ENCODE assay signal across 12 cellular contexts in genomic region chr17:45364531-45365390, GRCh38. TPM values are rescaled to one million over a fixed set of nuclear protein-coding genes. Genes with fewer than 3 reads are reported as not detected.
A peak's percentile ranks its signal among the peaks of the same experiment; 100 is the strongest.
DNase-seq lines count a peak whose midpoint lies in the region; ATAC-seq, FAIRE-seq and TF ChIP-seq lines count a peak whose summit lies in the region.
"Had no signal": no experiment of that assay in that cellular context is flagged by ENCODE, and none has a peak within 500 bp of the region (broad histone marks: within the 10 kb centered on the region; RNA-seq: fewer than 3 reads in every experiment).

No MANE protein-coding gene starts in this region.

- 86% methylated on average over 17 of the region's 17 CpGs for WGBS in A549 (ENCODE audit: missing lambda C conversion rate)

- H3K36me3 ChIP-seq in Panc1 (ENCODE audit: control insufficient read depth, insufficient read depth, low read length) (no peaks in the 10 kb centered on the region), iPS-15b (ENCODE audit: control insufficient read depth, insufficient read depth, low read length) (no peaks in the 10 kb centered on the region)

- peak overlapping the region; percentile 76 for H3K9ac ChIP-seq in iPS-15b (ENCODE audit: low read depth, low read length)

- no peak overlapping the region for H3K4me2 ChIP-seq in A549

- BruUV-seq in Panc1 (replicated peaks; lab: Mats Ljungman, UMichigan), result no TSS peak

- no peak overlapping the region for H3K4me3 ChIP-seq in A549
- H3K4me3 ChIP-seq in Panc1 (ENCODE audit: low read depth in 2 of 2, low read length in 2 of 2), result no peak overlapping the region
- peak overlapping the region; percentile 8 for H3K4me3 ChIP-seq in iPS-15b (ENCODE audit: low read depth, low read length)
- H3K4me3 ChIP-seq: psoas muscle had no signal

- intact Hi-C loops in Panc1 (cut with micrococcal nuclease; ENCODE audit: unreplicated experiment), result no loop called here

- in situ Hi-C loops in Panc1 (cut with HindIII; ENCODE audit: low pct_unique_long_range_greater_than_20kb, low sequenced_read_pairs), result no loop called here

- TF ChIP-seq POLR2A in A549 (IDR thresholded peaks at IDR 0.05; ENCODE audit: low read length), result no peak

- POLR2A ChIA-PET in A549 (lab: Yijun Ruan, JAX) (interaction anchor here (0.9 to 1.0 kb wide), 3 partner anchors 24 to 53 kb away, joined by 3 to 4 read pairs (median 4); no protein-coding TSS in a partner anchor), Panc1 (lab: Charles Lee) (no interaction called here)

- TF ChIP-seq CTCF in A549 (IDR thresholded peaks at IDR 0.05), result no peak
- TF ChIP-seq CTCF in Panc1 (IDR thresholded peaks at IDR 0.05), result no peak

- H3K9me3 ChIP-seq in A549 (no peaks in the 10 kb centered on the region), Panc1 (ENCODE audit: control insufficient read depth, insufficient read depth, low read depth, low read length) (no peaks in the 10 kb centered on the region), iPS-15b (ENCODE audit: control insufficient read depth, insufficient read depth, low read length) (no peaks in the 10 kb centered on the region)
- H3K9me3 ChIP-seq: psoas muscle had no signal

- H3K27ac ChIP-seq in A549 (peak overlapping the region; percentile 55 to 82; a peak in 5 of 6 replicates), Panc1 (ENCODE audit: low read length) (peak overlapping the region; percentile 81)

- H3K27me3 ChIP-seq in Panc1 (ENCODE audit: control insufficient read depth, insufficient read depth, low read length) (no peaks in the 10 kb centered on the region), iPS-15b (ENCODE audit: control insufficient read depth, insufficient read depth, low read length) (no peaks in the 10 kb centered on the region)

- peak; percentile 72 to 78; a peak in 5 of 6 replicates for ATAC-seq in A549
- ATAC-seq in Panc1, result peak; percentile 52

- FAIRE-seq in A549 (lab: Jason Lieb, UNC) (no peak), GM19239 (lab: Jason Lieb, UNC) (peak; percentile 91)
- FAIRE-seq: HTR-8/SVneo had no signal

- no peak for TF ChIP-seq EP300 in A549 (IDR thresholded peaks at IDR 0.05)

- DNase-seq in A549 (ENCODE audit: low read depth in 1 of 2, low spot score in 1 of 2), result peak in 1 of 2 experiments; percentile 44
- DNase-seq in GM19239 (ENCODE audit: insufficient read length, low spot score), result peak; percentile 30
- DNase-seq in Panc1 (ENCODE audit: low read depth, low spot score), result no peak
- no peak for DNase-seq in activated CD4-positive, alpha-beta T cell treated with anti-CD3 and anti-CD28 coated beads, Interleukin-2, amount 50 U/mL, for 48 hours
- DNase-seq in HUDEP-2 (lab: John Stamatoyannopoulos, UW; ENCODE audit: unreplicated experiment in 76 of 76), result no peak
- DNase-seq in A172 (ENCODE audit: low spot score), result no peak
- no peak for DNase-seq in GF-D8 (lab: John Stamatoyannopoulos, UW)
- DNase-seq: immature natural killer cell, psoas muscle, SHP77 had no signal

- no peak for TF ChIP-seq RAD21 in A549 (conservative IDR thresholded peaks at IDR 0.05 in 1 of 2, IDR thresholded peaks at IDR 0.05 in 1 of 2)

- CTCF ChIA-PET in A549 (lab: Yijun Ruan, JAX) (interaction anchor here (1.1 to 18.2 kb wide), 8 partner anchors 15 to 229 kb away, joined by 3 to 294 read pairs (median 4); partner anchors contain the start of gene ACBD4), Panc1 (lab: Charles Lee) (no interaction called here)

- H3K4me1 ChIP-seq in A549 (peaks cover 34% of the 10 kb centered on the region), Panc1 (ENCODE audit: control insufficient read depth, insufficient read depth, low read length) (peaks cover 18% of the 10 kb centered on the region), iPS-15b (ENCODE audit: control insufficient read depth, insufficient read depth, low read length) (peaks cover 6% of the 10 kb centered on the region)

TF ChIP-seq in A549, 52 proteins besides CTCF, POLR2A, EP300 and RAD21:
- TF ChIP-seq BHLHE40 (IDR thresholded peaks at IDR 0.05; ENCODE audit: low read depth, low read length) (no peak), NR3C1 (IDR thresholded peaks at IDR 0.05) (no peak), NPAS2 (CRISPR knock-in tag; IDR thresholded peaks at IDR 0.05; ENCODE audit: borderline replicate concordance) (no peak), SMC3 (IDR thresholded peaks at IDR 0.05) (no peak)

RNA-seq across cellular contexts. Expression of gene MAP3K14, which starts 47.9 kb away (rescaled TPM):
- polyA plus RNA-seq in A549 (2011; rRNA removed), result 9.1 and 10.9 TPM in 2 replicates
- polyA plus RNA-seq in A549 (2012; cell fraction: cytosol; rRNA removed), result 39.9 and 49.0 TPM in 2 replicates
- polyA plus RNA-seq in A549 (2012; cell fraction: nucleus; rRNA removed), result 142 and 168 TPM in 2 replicates
- polyA plus RNA-seq in A549 (2017; fragmentation: RNase III; extraction: RNeasy Plus Mini Kit Qiagen cat#74134 plus additional on column Dnase treatment), result 30.7 to 53.6 TPM (median 34.5 TPM) in 3 replicates
- 12.0 and 13.0 TPM in 2 replicates for polyA minus RNA-seq in A549 (2011; rRNA and poly(A)+ RNA removed)
- total RNA-seq in Panc1 (2021; ENCODE audit: unreplicated experiment), result 80.8 TPM
- polyA plus RNA-seq in Panc1 (2012; ENCODE audit: insufficient read length), result 60.3 TPM
- 24.8 and 35.5 TPM in 2 replicates for total RNA-seq in A172 (2014; rRNA removed; shearing (Covaris generic))
